In the genomic region with DNA sequence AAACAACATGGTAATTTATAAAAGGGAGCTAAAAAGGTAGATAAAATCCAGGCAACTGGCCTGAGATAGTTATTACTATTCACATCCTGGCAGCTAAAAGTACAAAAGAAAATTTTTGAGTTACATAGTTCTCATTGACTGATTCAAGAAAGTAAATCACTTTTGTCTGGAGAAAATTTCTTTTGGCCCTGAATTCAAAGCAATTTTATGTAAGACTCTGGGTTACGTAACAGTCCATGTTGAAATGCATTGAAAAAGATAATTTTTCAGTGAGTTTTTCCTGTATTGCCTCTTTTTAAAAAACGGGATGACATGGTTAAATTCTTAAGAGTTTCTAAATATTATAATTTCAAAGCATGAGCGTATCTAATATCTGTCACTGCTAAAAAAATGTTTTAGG, we compare ENCODE assay signal across 18 cellular contexts.
DNase-seq lines count a peak whose midpoint lies in the region; ATAC-seq and TF ChIP-seq lines count a peak whose summit lies in the region.
"Had no signal": no experiment of that assay in that cellular context is flagged by ENCODE, and none has a peak within 500 bp of the region (broad histone marks: within the 10 kb centered on the region; RNA-seq: fewer than 3 reads in every experiment).

No MANE protein-coding gene starts in this region.

- H3K27ac ChIP-seq in osteoblast (ENCODE audit: low read depth, low read length) = peak overlapping the region; percentile 9
- H3K27ac ChIP-seq: BLaER1 treated with 17β-estradiol and CSF1 and Interleukin-3, amounts not matched to agents 10 nM and 100 nM; cardiac muscle cell; esophagus muscularis mucosa; pancreas; SJSA1 had no signal

- no peak overlapping the region for H3K4me2 ChIP-seq in osteoblast (ENCODE audit: insufficient read depth, low read length)

- no peak overlapping the region for H2AFZ ChIP-seq in osteoblast (ENCODE audit: low read length)

- H3K9ac ChIP-seq in adipocyte (ENCODE audit: low read length) = no peak overlapping the region
- H3K9ac ChIP-seq: BLaER1 treated with 17β-estradiol and CSF1 and Interleukin-3, amounts not matched to agents 10 nM and 100 nM had no signal

- peaks cover 2% of the 10 kb centered on the region for H3K79me2 ChIP-seq in osteoblast (ENCODE audit: insufficient read depth, low read length)

- DNase-seq in CD14-positive monocyte (ENCODE audit: low spot score) (no peak), KBM-7 (peak; percentile 31), adipocyte (ENCODE audit: low read depth) (peak; percentile 66), osteoblast (ENCODE audit: insufficient read length, low spot score, missing footprints) (no peak), left lobe of liver (ENCODE audit: low spot score) (no peak)
- DNase-seq: activated CD4-positive, CD25-positive, alpha-beta regulatory T cell; activated naive CD8-positive, alpha-beta T cell treated with anti-CD3 and anti-CD28 coated beads, Interleukin-2, amount 50 U/mL, for 24 hours; islet precursor cell; NCI-H2081; NCI-H510A treated with DMSO at 0.1 percent for 48 hours; pancreas; stimulated activated naive CD8-positive, alpha-beta T cell treated with anti-CD3 and anti-CD28 coated beads, Interleukin-15, amount 100 ng/mL, for 72 hours had no signal

- H3K36me3 ChIP-seq in adipocyte (ENCODE audit: control insufficient read depth, insufficient read depth, low read length, severe bottlenecking) (peaks cover 57% of the 10 kb centered on the region), osteoblast (ENCODE audit: insufficient read depth, low read length) (peaks cover 18% of the 10 kb centered on the region)

- no peak for TF ChIP-seq CTCF in CD14-positive monocyte (IDR thresholded peaks at IDR 0.05)
- no peak for TF ChIP-seq CTCF in osteoblast (IDR thresholded peaks at IDR 0.05; ENCODE audit: extremely low read depth, low read depth, low read length)

- H3K4me1 Mint-ChIP-seq in CD14-positive monocyte = peaks cover 26% of the 10 kb centered on the region
- H3K4me1 Mint-ChIP-seq: stimulated activated naive CD8-positive, alpha-beta T cell treated with anti-CD3 and anti-CD28 coated beads, Interleukin-15, amount 100 ng/mL, for 72 hours had no signal

- peaks cover 34 to 37% of the 10 kb centered on the region in 2 donors for H3K36me3 Mint-ChIP-seq in CD14-positive monocyte

- H3K9me3 ChIP-seq in adipocyte (ENCODE audit: control insufficient read depth, low read length) (no peaks in the 10 kb centered on the region), osteoblast (ENCODE audit: low read depth, low read length) (no peaks in the 10 kb centered on the region)
- H3K9me3 ChIP-seq: BLaER1 treated with 17β-estradiol and CSF1 and Interleukin-3, amounts not matched to agents 10 nM and 100 nM; esophagus muscularis mucosa; pancreas; SJSA1 had no signal

- ATAC-seq in left lobe of liver (no peak), GM18907 (IDR thresholded peaks at IDR 0.05; ENCODE audit: unreplicated experiment) (no peak), HG03175 (IDR thresholded peaks at IDR 0.05; ENCODE audit: unreplicated experiment) (no peak)
- ATAC-seq: activated naive CD8-positive, alpha-beta T cell treated with anti-CD3 and anti-CD28 coated beads, Interleukin-2, amount 50 U/mL, for 24 hours; pancreas; stimulated activated naive CD8-positive, alpha-beta T cell treated with anti-CD3 and anti-CD28 coated beads, Interleukin-15, amount 100 ng/mL, for 72 hours had no signal

- H3K27me3 Mint-ChIP-seq in CD14-positive monocyte (ENCODE audit: low read depth in 3 of 3) = no peaks in the 10 kb centered on the region
- H3K27me3 Mint-ChIP-seq: activated naive CD8-positive, alpha-beta T cell treated with anti-CD3 and anti-CD28 coated beads, Interleukin-2, amount 50 U/mL, for 24 hours; stimulated activated naive CD8-positive, alpha-beta T cell treated with anti-CD3 and anti-CD28 coated beads, Interleukin-15, amount 100 ng/mL, for 72 hours had no signal

- H3K4me1 ChIP-seq in adipocyte (ENCODE audit: control insufficient read depth, insufficient read depth, low read length) = peaks cover 13% of the 10 kb centered on the region
- peaks cover 6% of the 10 kb centered on the region for H3K4me1 ChIP-seq in osteoblast (ENCODE audit: insufficient read depth, low read length)
- H3K4me1 ChIP-seq: pancreas, SJSA1 had no signal

- intact Hi-C loops in CD14-positive monocyte (cut with micrococcal nuclease) = loop anchor here in 1 of 2 donors (10.0 kb wide), 1 partner anchor 144 kb away; no protein-coding TSS in a partner anchor

- H3K27me3 ChIP-seq in adipocyte (replicated peaks; ENCODE audit: control insufficient read depth, insufficient read depth, low read length) (no peaks in the 10 kb centered on the region), osteoblast (ENCODE audit: insufficient read depth, low read length) (no peaks in the 10 kb centered on the region)
- H3K27me3 ChIP-seq: BLaER1 treated with 17β-estradiol and CSF1 and Interleukin-3, amounts not matched to agents 10 nM and 100 nM; cardiac muscle cell; esophagus muscularis mucosa; pancreas; SJSA1 had no signal

- H4K20me1 ChIP-seq in osteoblast (ENCODE audit: insufficient read depth, low read length) = no peaks in the 10 kb centered on the region

- peak overlapping the region; percentile 4 to 83 (median 62) for H3K27ac Mint-ChIP-seq in CD14-positive monocyte
- H3K27ac Mint-ChIP-seq: activated naive CD8-positive, alpha-beta T cell treated with anti-CD3 and anti-CD28 coated beads, Interleukin-2, amount 50 U/mL, for 24 hours; stimulated activated naive CD8-positive, alpha-beta T cell treated with anti-CD3 and anti-CD28 coated beads, Interleukin-15, amount 100 ng/mL, for 72 hours had no signal

- H3K4me3 ChIP-seq in adipocyte (ENCODE audit: low read length) (no peak overlapping the region), osteoblast (ENCODE audit: insufficient read depth, low read length) (no peak overlapping the region)
- H3K4me3 ChIP-seq: BLaER1 treated with 17β-estradiol and CSF1 and Interleukin-3, amounts not matched to agents 10 nM and 100 nM; cardiac muscle cell; esophagus muscularis mucosa; pancreas; SJSA1 had no signal

- H3K4me3 Mint-ChIP-seq in CD14-positive monocyte = no peak overlapping the region
- H3K4me3 Mint-ChIP-seq: activated naive CD8-positive, alpha-beta T cell treated with anti-CD3 and anti-CD28 coated beads, Interleukin-2, amount 50 U/mL, for 24 hours; stimulated activated naive CD8-positive, alpha-beta T cell treated with anti-CD3 and anti-CD28 coated beads, Interleukin-15, amount 100 ng/mL, for 72 hours had no signal

- in situ Hi-C loops in KBM-7 (cut with MboI; ENCODE audit: low pct_unique_long_range_greater_than_20kb, low sequenced_read_pairs) = no loop called here

- H3K9me3 Mint-ChIP-seq in CD14-positive monocyte = no peaks in the 10 kb centered on the region
- H3K9me3 Mint-ChIP-seq: activated naive CD8-positive, alpha-beta T cell treated with anti-CD3 and anti-CD28 coated beads, Interleukin-2, amount 50 U/mL, for 24 hours; stimulated activated naive CD8-positive, alpha-beta T cell treated with anti-CD3 and anti-CD28 coated beads, Interleukin-15, amount 100 ng/mL, for 72 hours had no signal

Comparison
In these comparisons a context has a peak if more than half of its experiments do, and no peak if none do; other contexts are left out.
1. DNase-seq: peak in KBM-7 (single experiment) and adipocyte (single experiment); none in CD14-positive monocyte (single experiment), osteoblast (single experiment) and left lobe of liver (single experiment).